In the genomic region with DNA sequence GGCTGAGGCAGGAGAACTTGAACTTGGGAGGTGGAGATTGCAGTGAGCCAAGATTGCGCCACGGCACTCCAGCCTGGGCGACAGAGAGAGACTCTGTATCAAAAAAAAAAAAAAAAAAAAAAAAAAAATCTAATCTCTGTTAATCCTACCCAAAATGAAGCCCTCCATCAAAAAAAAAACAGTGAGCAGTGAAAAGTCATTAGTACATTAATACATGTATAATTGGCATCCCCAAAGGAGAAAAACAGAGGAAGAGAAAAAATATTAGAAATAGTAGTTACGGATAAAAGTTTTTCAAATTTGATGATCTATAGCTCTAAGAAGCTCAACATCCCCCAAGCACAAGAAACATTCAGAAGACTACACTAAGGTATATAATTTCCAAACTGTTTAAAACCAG, we compare ENCODE assay signal across 15 cellular contexts.
DNase-seq lines count a peak whose midpoint lies in the region; ATAC-seq and TF ChIP-seq lines count a peak whose summit lies in the region.
"Had no signal": no experiment of that assay in that cellular context is flagged by ENCODE, and none has a peak within 500 bp of the region (broad histone marks: within the 10 kb centered on the region; RNA-seq: fewer than 3 reads in every experiment).

No MANE protein-coding gene starts in this region.

- ATAC-seq in activated T-cell treated with anti-CD3 and anti-CD28 coated beads, Interleukin-2, amount 50 U/mL, for 72 hours (replicated peaks in 1 of 2), result no peak
- no peak for ATAC-seq in activated T-cell treated with anti-CD3 and anti-CD28 coated beads, Interleukin-2, amount 50 U/mL, for 4 hours
- no peak for ATAC-seq in natural killer cell
- no peak for ATAC-seq in natural killer cell treated with Interleukin-12 subunit alpha and Interleukin-12 subunit beta and Interleukin-15 and Interleukin-18, amount 100 ng/mL, for 72 hours
- no peak for ATAC-seq in GM18520 (IDR thresholded peaks at IDR 0.05; ENCODE audit: unreplicated experiment)
- ATAC-seq: CD8-positive, alpha-beta T cell had no signal

- H3K4me3 Mint-ChIP-seq in activated T-cell treated with anti-CD3 and anti-CD28 coated beads, Interleukin-2, amount 50 U/mL, for 72 hours, result no peak overlapping the region
- H3K4me3 Mint-ChIP-seq in activated T-cell treated with anti-CD3 and anti-CD28 coated beads, Interleukin-2, amount 50 U/mL, for 4 hours, result no peak overlapping the region
- H3K4me3 Mint-ChIP-seq in natural killer cell, result no peak overlapping the region
- H3K4me3 Mint-ChIP-seq in natural killer cell treated with Interleukin-12 subunit alpha and Interleukin-12 subunit beta and Interleukin-15 and Interleukin-18, amount 100 ng/mL, for 72 hours, result no peak overlapping the region
- H3K4me3 Mint-ChIP-seq in osteocyte (ENCODE audit: unreplicated experiment), result no peak overlapping the region
- H3K4me3 Mint-ChIP-seq: B cell; CD4-positive, CD25-positive, alpha-beta regulatory T cell; CD8-positive, alpha-beta T cell had no signal

- DNase-seq in activated T-cell treated with anti-CD3 and anti-CD28 coated beads, Interleukin-2, amount 50 U/mL, for 72 hours, result no peak
- no peak for DNase-seq in activated T-cell treated with anti-CD3 and anti-CD28 coated beads, Interleukin-2, amount 50 U/mL, for 4 hours
- no peak for DNase-seq in natural killer cell
- DNase-seq in natural killer cell treated with Interleukin-12 subunit alpha and Interleukin-12 subunit beta and Interleukin-15 and Interleukin-18, amount 100 ng/mL, for 72 hours (ENCODE audit: low spot score), result no peak
- DNase-seq in osteocyte (ENCODE audit: extremely low spot score, unreplicated experiment), result no peak
- DNase-seq: Caco-2; CD4-positive, CD25-positive, alpha-beta regulatory T cell; CD8-positive, alpha-beta T cell; DMS153; DND-41; GM23248; H7; HCEC 1CT had no signal

- peaks cover 21% of the 10 kb centered on the region for H3K4me1 Mint-ChIP-seq in activated T-cell treated with anti-CD3 and anti-CD28 coated beads, Interleukin-2, amount 50 U/mL, for 72 hours (ENCODE audit: low read depth)
- peaks cover 13% of the 10 kb centered on the region for H3K4me1 Mint-ChIP-seq in activated T-cell treated with anti-CD3 and anti-CD28 coated beads, Interleukin-2, amount 50 U/mL, for 4 hours (ENCODE audit: low read depth)
- H3K4me1 Mint-ChIP-seq in natural killer cell (peaks cover 29 to 32% of the 10 kb centered on the region in 2 donors), osteocyte (ENCODE audit: unreplicated experiment) (peaks cover 16% of the 10 kb centered on the region)
- H3K4me1 Mint-ChIP-seq in natural killer cell treated with Interleukin-12 subunit alpha and Interleukin-12 subunit beta and Interleukin-15 and Interleukin-18, amount 100 ng/mL, for 72 hours (ENCODE audit: low read depth in 2 of 2), result peaks cover 11 to 17% of the 10 kb centered on the region in 2 donors

- peak overlapping the region; percentile 65 for H3K27ac Mint-ChIP-seq in activated T-cell treated with anti-CD3 and anti-CD28 coated beads, Interleukin-2, amount 50 U/mL, for 72 hours
- H3K27ac Mint-ChIP-seq in natural killer cell, result peak overlapping the region; percentile 9 to 19
- H3K27ac Mint-ChIP-seq in natural killer cell treated with Interleukin-12 subunit alpha and Interleukin-12 subunit beta and Interleukin-15 and Interleukin-18, amount 100 ng/mL, for 72 hours, result no peak overlapping the region
- H3K27ac Mint-ChIP-seq in osteocyte (ENCODE audit: unreplicated experiment), result peak overlapping the region; percentile 43
- H3K27ac Mint-ChIP-seq: B cell; CD4-positive, CD25-positive, alpha-beta regulatory T cell; CD8-positive, alpha-beta T cell had no signal

- H3K36me3 Mint-ChIP-seq in activated T-cell treated with anti-CD3 and anti-CD28 coated beads, Interleukin-2, amount 50 U/mL, for 72 hours (ENCODE audit: insufficient read depth in 2 of 2), result peaks cover 0 to 1% of the 10 kb centered on the region in 2 donors
- peaks cover 30% of the 10 kb centered on the region for H3K36me3 Mint-ChIP-seq in activated T-cell treated with anti-CD3 and anti-CD28 coated beads, Interleukin-2, amount 50 U/mL, for 4 hours (ENCODE audit: insufficient read depth)
- H3K36me3 Mint-ChIP-seq in natural killer cell (no peaks in the 10 kb centered on the region), osteocyte (ENCODE audit: unreplicated experiment) (peaks cover 27% of the 10 kb centered on the region)
- peaks cover 11% of the 10 kb centered on the region for H3K36me3 Mint-ChIP-seq in natural killer cell treated with Interleukin-12 subunit alpha and Interleukin-12 subunit beta and Interleukin-15 and Interleukin-18, amount 100 ng/mL, for 72 hours

- H3K9me3 Mint-ChIP-seq in activated T-cell treated with anti-CD3 and anti-CD28 coated beads, Interleukin-2, amount 50 U/mL, for 72 hours, result no peaks in the 10 kb centered on the region
- no peaks in the 10 kb centered on the region for H3K9me3 Mint-ChIP-seq in activated T-cell treated with anti-CD3 and anti-CD28 coated beads, Interleukin-2, amount 50 U/mL, for 4 hours
- H3K9me3 Mint-ChIP-seq in natural killer cell, result no peaks in the 10 kb centered on the region
- no peaks in the 10 kb centered on the region for H3K9me3 Mint-ChIP-seq in natural killer cell treated with Interleukin-12 subunit alpha and Interleukin-12 subunit beta and Interleukin-15 and Interleukin-18, amount 100 ng/mL, for 72 hours
- H3K9me3 Mint-ChIP-seq in osteocyte (ENCODE audit: unreplicated experiment), result peaks cover 5% of the 10 kb centered on the region
- H3K9me3 Mint-ChIP-seq: CD4-positive, CD25-positive, alpha-beta regulatory T cell; CD8-positive, alpha-beta T cell had no signal

- intact Hi-C loops in natural killer cell (cut with micrococcal nuclease), result no loop called here

- H3K27me3 Mint-ChIP-seq in activated T-cell treated with anti-CD3 and anti-CD28 coated beads, Interleukin-2, amount 50 U/mL, for 72 hours (ENCODE audit: low read depth), result no peaks in the 10 kb centered on the region
- no peaks in the 10 kb centered on the region for H3K27me3 Mint-ChIP-seq in activated T-cell treated with anti-CD3 and anti-CD28 coated beads, Interleukin-2, amount 50 U/mL, for 4 hours (ENCODE audit: low read depth)
- no peaks in the 10 kb centered on the region for H3K27me3 Mint-ChIP-seq in natural killer cell (ENCODE audit: low read depth in 2 of 2)
- H3K27me3 Mint-ChIP-seq in natural killer cell treated with Interleukin-12 subunit alpha and Interleukin-12 subunit beta and Interleukin-15 and Interleukin-18, amount 100 ng/mL, for 72 hours, result no peaks in the 10 kb centered on the region
- no peaks in the 10 kb centered on the region for H3K27me3 Mint-ChIP-seq in osteocyte (ENCODE audit: unreplicated experiment)
- H3K27me3 Mint-ChIP-seq: B cell; CD4-positive, CD25-positive, alpha-beta regulatory T cell had no signal

- no peak for TF ChIP-seq CTCF in natural killer cell (IDR thresholded peaks at IDR 0.05)
- no peak for TF ChIP-seq CTCF in osteocyte (IDR thresholded peaks at IDR 0.05)

Comparison
In these comparisons a context has a peak if more than half of its experiments do, and no peak if none do; other contexts are left out.
1. H3K27ac Mint-ChIP-seq: peak in activated T-cell treated with anti-CD3 and anti-CD28 coated beads, Interleukin-2, amount 50 U/mL, for 72 hours (single experiment), natural killer cell (2 of 2) and osteocyte (single experiment); none in natural killer cell treated with Interleukin-12 subunit alpha and Interleukin-12 subunit beta and Interleukin-15 and Interleukin-18, amount 100 ng/mL, for 72 hours (0 of 2).